1 cellular context compared by ENCODE assay signal in genomic region chr6:158023597-158023939, GRCh38.
A peak's percentile ranks its signal among the peaks of the same experiment; 100 is the strongest.
TF ChIP-seq lines count a peak whose summit lies in the region.

No MANE protein-coding gene starts in this region.

TF ChIP-seq in HepG2, 621 proteins besides CTCF, POLR2A, EP300 and RAD21 (continues in another document):
- TF ChIP-seq CENPT (CRISPR knock-in tag; IDR thresholded peaks at IDR 0.05; ENCODE audit: low read depth) (no peak), IRF9 (CRISPR knock-in tag; IDR thresholded peaks at IDR 0.05; ENCODE audit: borderline replicate concordance) (no peak), GZF1 (CRISPR knock-in tag; IDR thresholded peaks at IDR 0.05) (no peak), RARA (CRISPR knock-in tag; IDR thresholded peaks at IDR 0.05) (peak; percentile 64; the same call in 1 of the 2 replicates), ZFP41 (CRISPR knock-in tag; IDR thresholded peaks at IDR 0.05; ENCODE audit: borderline replicate concordance) (no peak), ZNF333 (CRISPR knock-in tag; IDR thresholded peaks at IDR 0.05; ENCODE audit: borderline replicate concordance) (no peak), HOXD1 (CRISPR knock-in tag; IDR thresholded peaks at IDR 0.05) (no peak), ZNF687 (CRISPR knock-in tag; IDR thresholded peaks at IDR 0.05) (no peak; the same call in 1 of the 2 replicates), ZNF770 (CRISPR knock-in tag; IDR thresholded peaks at IDR 0.05) (no peak), SYNCRIP (IDR thresholded peaks at IDR 0.05; ENCODE audit: insufficient read depth, low read depth, low read length) (no peak), RBM22 (optimal IDR thresholded peaks at IDR 0.05; ENCODE audit: low read length) (peak; percentile 60), ZNF766 (CRISPR knock-in tag; IDR thresholded peaks at IDR 0.05; ENCODE audit: borderline replicate concordance) (no peak), RORA (CRISPR knock-in tag; IDR thresholded peaks at IDR 0.05) (no peak), ZNF674 (CRISPR knock-in tag; IDR thresholded peaks at IDR 0.05; ENCODE audit: low read depth) (no peak), GTF2F1 (IDR thresholded peaks at IDR 0.05; ENCODE audit: low read length) (no peak), ARID5B (CRISPR knock-in tag; IDR thresholded peaks at IDR 0.05) (peak; percentile 53), ZNF446 (CRISPR knock-in tag; IDR thresholded peaks at IDR 0.05) (no peak), NFAT5 (CRISPR knock-in tag; IDR thresholded peaks at IDR 0.05) (no peak), HES4 (CRISPR knock-in tag; IDR thresholded peaks at IDR 0.05; ENCODE audit: borderline replicate concordance) (no peak), ZFP1 (CRISPR knock-in tag; IDR thresholded peaks at IDR 0.05) (no peak), NFYB (CRISPR knock-in tag; IDR thresholded peaks at IDR 0.05) (no peak), SOX6 (IDR thresholded peaks at IDR 0.05) (no peak), SOX6 (CRISPR knock-in tag; IDR thresholded peaks at IDR 0.05) (peak; percentile 89), ZNF543 (CRISPR knock-in tag; IDR thresholded peaks at IDR 0.05) (no peak), ZNF451 (CRISPR knock-in tag; IDR thresholded peaks at IDR 0.05) (no peak), HNRNPK (IDR thresholded peaks at IDR 0.05; ENCODE audit: low read depth, low read length, poor library complexity, severe bottlenecking) (no peak), SMC3 (IDR thresholded peaks at IDR 0.05; ENCODE audit: low read length) (no peak), ZNF230 (CRISPR knock-in tag; IDR thresholded peaks at IDR 0.05) (no peak), TFDP1 (CRISPR knock-in tag; IDR thresholded peaks at IDR 0.05; ENCODE audit: borderline replicate concordance) (peak; percentile 17; the same call in 1 of the 2 replicates), CREM (IDR thresholded peaks at IDR 0.05) (no peak), CREM (CRISPR knock-in tag; IDR thresholded peaks at IDR 0.05) (no peak), ZNF800 (CRISPR knock-in tag; IDR thresholded peaks at IDR 0.05) (no peak), ZNF558 (CRISPR knock-in tag; IDR thresholded peaks at IDR 0.05; ENCODE audit: borderline replicate concordance) (no peak), ZNF781 (CRISPR knock-in tag; IDR thresholded peaks at IDR 0.05; ENCODE audit: borderline replicate concordance, not compliant biosample characterization) (no peak), ZBTB7A (CRISPR knock-in tag; IDR thresholded peaks at IDR 0.05) (no peak), SALL1 (CRISPR knock-in tag; IDR thresholded peaks at IDR 0.05) (no peak), KDM2A (CRISPR knock-in tag; IDR thresholded peaks at IDR 0.05; ENCODE audit: borderline replicate concordance, low read depth) (no peak), ZFP36L2 (CRISPR knock-in tag; IDR thresholded peaks at IDR 0.05) (no peak), PRPF4 (IDR thresholded peaks at IDR 0.05; ENCODE audit: low read depth, low read length, poor library complexity, severe bottlenecking) (no peak), NR3C1 (CRISPR knock-in tag; IDR thresholded peaks at IDR 0.05) (no peak), KLF16 (CRISPR knock-in tag; IDR thresholded peaks at IDR 0.05) (no peak), JUN (CRISPR knock-in tag; IDR thresholded peaks at IDR 0.05) (no peak), ZNF101 (CRISPR knock-in tag; IDR thresholded peaks at IDR 0.05; ENCODE audit: borderline replicate concordance, low read depth) (no peak), MYC (CRISPR knock-in tag; IDR thresholded peaks at IDR 0.05; ENCODE audit: borderline replicate concordance) (no peak), SUZ12 (IDR thresholded peaks at IDR 0.05; ENCODE audit: low read depth, low read length) (no peak), SOX5 (CRISPR knock-in tag; IDR thresholded peaks at IDR 0.05; ENCODE audit: borderline replicate concordance) (peak; percentile 96)
